In the genomic region with DNA sequence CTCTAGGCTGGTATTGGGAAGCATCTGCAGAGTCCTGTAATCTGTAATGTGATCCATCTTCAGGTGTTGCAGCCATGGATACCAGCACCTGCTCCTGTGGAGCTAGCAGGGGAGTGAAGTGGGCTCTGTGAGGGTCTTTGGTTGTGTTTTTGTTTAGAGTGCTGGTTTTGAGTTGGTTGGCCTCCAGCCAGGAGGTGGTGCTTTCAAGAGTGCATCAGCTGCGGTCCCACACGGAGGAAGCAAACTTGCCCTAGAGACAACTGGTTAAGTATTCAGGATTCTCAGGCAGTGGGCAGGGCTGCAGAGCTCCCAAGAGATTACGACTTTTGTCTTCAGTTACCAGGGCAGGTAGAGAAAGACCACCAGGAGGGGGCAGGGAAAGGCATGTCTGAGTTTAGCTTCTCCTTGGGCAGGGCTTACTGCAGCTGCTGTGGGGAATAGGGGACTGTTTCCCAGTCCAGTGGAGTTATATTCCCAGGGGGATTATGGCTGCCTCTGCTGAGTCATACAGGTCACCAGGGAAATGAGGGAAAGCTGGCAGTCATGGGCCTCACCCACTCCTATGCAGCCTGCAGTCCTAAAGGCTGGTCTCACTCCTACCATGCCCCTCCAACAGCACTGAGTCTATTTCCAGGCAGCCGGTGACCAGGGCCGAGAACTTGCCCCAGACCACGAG, we compare ENCODE assay signal across 15 cellular contexts.
DNase-seq lines count a peak whose midpoint lies in the region; ATAC-seq and TF ChIP-seq lines count a peak whose summit lies in the region.
"Had no signal": no experiment of that assay in that cellular context is flagged by ENCODE, and none has a peak within 500 bp of the region (broad histone marks: within the 10 kb centered on the region; RNA-seq: fewer than 3 reads in every experiment).

No MANE protein-coding gene starts in this region.

- no peak overlapping the region for H2AFZ ChIP-seq in Karpas-422 (ENCODE audit: low read length)

- H3K36me3 Mint-ChIP-seq in endodermal cell (ENCODE audit: low read depth) = peaks cover 5% of the 10 kb centered on the region
- H3K36me3 Mint-ChIP-seq in activated CD4-positive, alpha-beta T cell treated with anti-CD3 and anti-CD28 coated beads for 36 hours (ENCODE audit: low read depth) = peaks cover 12% of the 10 kb centered on the region
- H3K36me3 Mint-ChIP-seq in natural killer cell treated with Interleukin-12 subunit alpha and Interleukin-12 subunit beta and Interleukin-15 and Interleukin-18, amount 100 ng/mL, for 72 hours = peaks cover 41% of the 10 kb centered on the region

- peaks cover 17% of the 10 kb centered on the region for H3K27me3 Mint-ChIP-seq in endodermal cell (ENCODE audit: insufficient read depth)
- peaks cover 5% of the 10 kb centered on the region for H3K27me3 Mint-ChIP-seq in activated CD4-positive, alpha-beta T cell treated with anti-CD3 and anti-CD28 coated beads for 36 hours
- H3K27me3 Mint-ChIP-seq in natural killer cell treated with Interleukin-12 subunit alpha and Interleukin-12 subunit beta and Interleukin-15 and Interleukin-18, amount 100 ng/mL, for 72 hours = peaks cover 21 to 25% of the 10 kb centered on the region in 2 donors

- CTCF ChIA-PET in activated CD4-positive, alpha-beta T cell treated with anti-CD3 and anti-CD28 coated beads for 36 hours (lab: Charles Lee) = interaction anchor here (0.6 kb wide), 1 partner anchor 45 kb away, joined by 3 read pairs; no protein-coding TSS in a partner anchor

- DNase-seq in Karpas-422 = peak; percentile 41
- peak; percentile 57 for DNase-seq in NCI-H526 treated with DMSO at 0.1 percent for 48 hours (lab: John Stamatoyannopoulos, UW)
- peak; percentile 78 for DNase-seq in endodermal cell
- no peak for DNase-seq in body of pancreas
- DNase-seq in activated CD4-positive, alpha-beta T cell treated with anti-CD3 and anti-CD28 coated beads for 36 hours = no peak
- no peak for DNase-seq in natural killer cell treated with Interleukin-12 subunit alpha and Interleukin-12 subunit beta and Interleukin-15 and Interleukin-18, amount 100 ng/mL, for 72 hours (ENCODE audit: low spot score)
- DNase-seq: activated CD4-positive, alpha-beta T cell treated with anti-CD3 and anti-CD28 coated beads, Interleukin-2, amount 10 ng/mL, durations not matched to agents 7 days and 5 days; kidney glomerular epithelial cell; NK-92 treated with Interleukin-12 subunit alpha and Interleukin-12 subunit beta, amount 100 ng/mL, for 24 hours; SW 1271 had no signal

- no peaks in the 10 kb centered on the region for H3K9me2 ChIP-seq in Karpas-422 (replicated peaks; ENCODE audit: insufficient read depth, low read length)

- H3K9me3 ChIP-seq in BLaER1 treated with 17β-estradiol and CSF1 and Interleukin-3, amounts not matched to agents 10 nM and 100 nM (replicated peaks in 1 of 11) = peaks cover 13 to 25% (median 17%) of the 10 kb centered on the region in 11 experiments; a peak in 21 of 22 replicates
- H3K9me3 ChIP-seq in Karpas-422 (ENCODE audit: low read length) = no peaks in the 10 kb centered on the region
- H3K9me3 ChIP-seq in endodermal cell (ENCODE audit: control insufficient read depth, low read length) = peaks cover 16% of the 10 kb centered on the region
- H3K9me3 ChIP-seq in body of pancreas = peaks cover 0 to 5% (median 0%) of the 10 kb centered on the region in 3 donors

- no peak overlapping the region for H3K4me3 Mint-ChIP-seq in endodermal cell
- no peak overlapping the region for H3K4me3 Mint-ChIP-seq in activated CD4-positive, alpha-beta T cell treated with anti-CD3 and anti-CD28 coated beads for 36 hours
- no peak overlapping the region for H3K4me3 Mint-ChIP-seq in natural killer cell treated with Interleukin-12 subunit alpha and Interleukin-12 subunit beta and Interleukin-15 and Interleukin-18, amount 100 ng/mL, for 72 hours
- H3K4me3 Mint-ChIP-seq: activated CD4-positive, alpha-beta T cell treated with anti-CD3 and anti-CD28 coated beads, Interleukin-2, amount 10 ng/mL, durations not matched to agents 7 days and 5 days had no signal

- intact Hi-C loops in body of pancreas (cut with DNase I) = no loop called here
- intact Hi-C loops in activated CD4-positive, alpha-beta T cell treated with anti-CD3 and anti-CD28 coated beads for 36 hours (cut with DNase I, micrococcal nuclease) = no loop called here

- H3K4me3 ChIP-seq in BLaER1 treated with 17β-estradiol and CSF1 and Interleukin-3, amounts not matched to agents 10 nM and 100 nM = peak overlapping the region in 1 of 10 experiments; percentile 10; a peak in 1 of 20 replicates
- no peak overlapping the region for H3K4me3 ChIP-seq in Karpas-422 (ENCODE audit: low read length)
- no peak overlapping the region for H3K4me3 ChIP-seq in endodermal cell (ENCODE audit: low read length)
- H3K4me3 ChIP-seq in body of pancreas = no peak overlapping the region

- H3K4me2 ChIP-seq in BLaER1 treated with 17β-estradiol and CSF1 and Interleukin-3, amounts not matched to agents 10 nM and 100 nM = peak overlapping the region; percentile 27 to 86 (median 75); a peak in 20 of 22 replicates
- no peak overlapping the region for H3K4me2 ChIP-seq in Karpas-422 (ENCODE audit: low read depth, low read length, poor library complexity, severe bottlenecking)

- peak overlapping the region; percentile 58 for H3K27ac Mint-ChIP-seq in endodermal cell
- H3K27ac Mint-ChIP-seq in activated CD4-positive, alpha-beta T cell treated with anti-CD3 and anti-CD28 coated beads for 36 hours = no peak overlapping the region
- H3K27ac Mint-ChIP-seq in natural killer cell treated with Interleukin-12 subunit alpha and Interleukin-12 subunit beta and Interleukin-15 and Interleukin-18, amount 100 ng/mL, for 72 hours = no peak overlapping the region
- H3K27ac Mint-ChIP-seq: activated CD4-positive, alpha-beta T cell treated with anti-CD3 and anti-CD28 coated beads, Interleukin-2, amount 10 ng/mL, durations not matched to agents 7 days and 5 days; activated naive CD4-positive, alpha-beta T cell treated with anti-CD3 and anti-CD28 coated beads, Interleukin-2, amount 50 U/mL, for 72 hours; nephron had no signal

- H3K36me3 ChIP-seq in BLaER1 treated with 17β-estradiol and CSF1 and Interleukin-3, amounts not matched to agents 10 nM and 100 nM = no peaks in the 10 kb centered on the region
- no peaks in the 10 kb centered on the region for H3K36me3 ChIP-seq in Karpas-422 (ENCODE audit: insufficient read depth, low read length)
- no peaks in the 10 kb centered on the region for H3K36me3 ChIP-seq in endodermal cell (ENCODE audit: control insufficient read depth, insufficient read depth, low read length)
- H3K36me3 ChIP-seq in body of pancreas (replicated peaks in 1 of 2; ENCODE audit: insufficient read depth in 1 of 2, low read depth in 2 of 2) = no peaks in the 10 kb centered on the region

- 70 to 80% methylated on average over 3 to 6 of the region's 6 CpGs for WGBS in endodermal cell (ENCODE audit: insufficient coverage in 1 of 2, insufficient read length in 1 of 2), 2 experiments
- WGBS in body of pancreas, 2 donors = 75 to 89% methylated on average over 4 to 6 of the region's 6 CpGs

- H3K4me1 Mint-ChIP-seq in endodermal cell = peaks cover 26% of the 10 kb centered on the region
- H3K4me1 Mint-ChIP-seq in activated CD4-positive, alpha-beta T cell treated with anti-CD3 and anti-CD28 coated beads for 36 hours = no peaks in the 10 kb centered on the region
- H3K4me1 Mint-ChIP-seq in natural killer cell treated with Interleukin-12 subunit alpha and Interleukin-12 subunit beta and Interleukin-15 and Interleukin-18, amount 100 ng/mL, for 72 hours (ENCODE audit: low read depth in 2 of 2) = no peaks in the 10 kb centered on the region
- H3K4me1 Mint-ChIP-seq: activated CD4-positive, alpha-beta T cell treated with anti-CD3 and anti-CD28 coated beads, Interleukin-2, amount 10 ng/mL, durations not matched to agents 7 days and 5 days had no signal

- ATAC-seq in body of pancreas (no peak), GM19023 (IDR thresholded peaks at IDR 0.05; ENCODE audit: unreplicated experiment) (no peak)
- no peak for ATAC-seq in activated CD4-positive, alpha-beta T cell treated with anti-CD3 and anti-CD28 coated beads for 36 hours
- no peak for ATAC-seq in natural killer cell treated with Interleukin-12 subunit alpha and Interleukin-12 subunit beta and Interleukin-15 and Interleukin-18, amount 100 ng/mL, for 72 hours
- ATAC-seq: activated naive CD4-positive, alpha-beta T cell treated with anti-CD3 and anti-CD28 coated beads, Interleukin-2, amount 50 U/mL, for 72 hours had no signal

- POLR2A ChIA-PET in activated CD4-positive, alpha-beta T cell treated with anti-CD3 and anti-CD28 coated beads for 36 hours (lab: Charles Lee) = no interaction called here

- peaks cover 0 to 50% (median 34%) of the 10 kb centered on the region in 10 experiments; a peak in 17 of 20 replicates for H3K4me1 ChIP-seq in BLaER1 treated with 17β-estradiol and CSF1 and Interleukin-3, amounts not matched to agents 10 nM and 100 nM
- H3K4me1 ChIP-seq in Karpas-422 (ENCODE audit: low read length) (no peaks in the 10 kb centered on the region), endodermal cell (ENCODE audit: control insufficient read depth, insufficient read depth, low read length) (no peaks in the 10 kb centered on the region), body of pancreas (no peaks in the 10 kb centered on the region)

- H3K9ac ChIP-seq in BLaER1 treated with 17β-estradiol and CSF1 and Interleukin-3, amounts not matched to agents 10 nM and 100 nM = 0 out of 22 replicates have a peak overlapping the region, but pooled peaks of 1 of the 11 experiments have one; percentile 30
- H3K9ac ChIP-seq in Karpas-422 (ENCODE audit: low read length) = no peak overlapping the region
- no peak overlapping the region for H3K9ac ChIP-seq in endodermal cell (ENCODE audit: extremely low read depth, low read length, poor library complexity, severe bottlenecking)

- peaks cover 21% of the 10 kb centered on the region for H3K9me3 Mint-ChIP-seq in endodermal cell
- peaks cover 34% of the 10 kb centered on the region for H3K9me3 Mint-ChIP-seq in activated CD4-positive, alpha-beta T cell treated with anti-CD3 and anti-CD28 coated beads for 36 hours (ENCODE audit: low read depth)
- H3K9me3 Mint-ChIP-seq in natural killer cell treated with Interleukin-12 subunit alpha and Interleukin-12 subunit beta and Interleukin-15 and Interleukin-18, amount 100 ng/mL, for 72 hours = peaks cover 12% of the 10 kb centered on the region

- H3K27ac ChIP-seq in BLaER1 treated with 17β-estradiol and CSF1 and Interleukin-3, amounts not matched to agents 10 nM and 100 nM = peak overlapping the region in 3 of 11 experiments; percentile 46 to 51 (median 49); a peak in 6 of 22 replicates
- no peak overlapping the region for H3K27ac ChIP-seq in Karpas-422 (ENCODE audit: low read length)
- H3K27ac ChIP-seq in endodermal cell (ENCODE audit: low read depth, low read length) = no peak overlapping the region
- no peak overlapping the region for H3K27ac ChIP-seq in body of pancreas
- H3K27ac ChIP-seq: C4-2B had no signal

- no peak for TF ChIP-seq POLR2A in body of pancreas (IDR thresholded peaks at IDR 0.05)

- TF ChIP-seq CTCF in endodermal cell (conservative IDR thresholded peaks at IDR 0.05) (peak; percentile 39), body of pancreas (IDR thresholded peaks at IDR 0.05) (no peak)

- no peaks in the 10 kb centered on the region for H3K27me3 ChIP-seq in BLaER1 treated with 17β-estradiol and CSF1 and Interleukin-3, amounts not matched to agents 10 nM and 100 nM
- H3K27me3 ChIP-seq in Karpas-422 (ENCODE audit: low read length) (no peaks in the 10 kb centered on the region), endodermal cell (ENCODE audit: control insufficient read depth, insufficient read depth, low read length, poor library complexity, severe bottlenecking) (peaks cover 5% of the 10 kb centered on the region), body of pancreas (no peaks in the 10 kb centered on the region)

- no peaks in the 10 kb centered on the region for H3K79me2 ChIP-seq in Karpas-422 (ENCODE audit: low read length)

- no peaks in the 10 kb centered on the region for H4K20me1 ChIP-seq in BLaER1 treated with 17β-estradiol and CSF1 and Interleukin-3, amounts not matched to agents 10 nM and 100 nM
- no peaks in the 10 kb centered on the region for H4K20me1 ChIP-seq in Karpas-422 (ENCODE audit: insufficient read depth, low read depth, low read length)

Comparison
In these comparisons a context has a peak if more than half of its experiments do, and no peak if none do; other contexts are left out.
1. DNase-seq: peak in Karpas-422 (single experiment), NCI-H526 treated with DMSO at 0.1 percent for 48 hours (single experiment) and endodermal cell (single experiment); none in body of pancreas (0 of 4), activated CD4-positive, alpha-beta T cell treated with anti-CD3 and anti-CD28 coated beads for 36 hours (single experiment) and natural killer cell treated with Interleukin-12 subunit alpha and Interleukin-12 subunit beta and Interleukin-15 and Interleukin-18, amount 100 ng/mL, for 72 hours (single experiment).